1 cellular context compared by ENCODE assay signal in genomic region chr10:68526634-68527132, GRCh38.
TF ChIP-seq lines count a peak whose summit lies in the region.

No MANE protein-coding gene starts in this region.

TF ChIP-seq in K562, 482 proteins besides CTCF, POLR2A, EP300 and RAD21:
- TF ChIP-seq CHAMP1 (IDR thresholded peaks at IDR 0.05) (no peak), TEAD1 (CRISPR knock-in tag; IDR thresholded peaks at IDR 0.05) (peak in 1 of 2 experiments; percentile 82; a peak in 1 of 4 replicates), HDAC1 (IDR thresholded peaks at IDR 0.05) (no peak), FOXA3 (CRISPR knock-in tag; conservative IDR thresholded peaks at IDR 0.05 in 1 of 2, IDR thresholded peaks at IDR 0.05 in 1 of 2) (0 out of 4 replicates have a peak, but pooled peaks of 1 of the 2 experiments have one; percentile 41), ZNF263 (CRISPR knock-in tag; IDR thresholded peaks at IDR 0.05; ENCODE audit: borderline replicate concordance) (0 out of 2 replicates have a peak, but pooled peaks have one; percentile 4), NFRKB (IDR thresholded peaks at IDR 0.05; ENCODE audit: low read depth) (no peak), FOXP1 (CRISPR knock-in tag; IDR thresholded peaks at IDR 0.05) (peak; percentile 15; the same call in 1 of the 2 replicates), LEF1 (IDR thresholded peaks at IDR 0.05) (no peak), XRCC5 (IDR thresholded peaks at IDR 0.05; ENCODE audit: low read depth, low read length) (0 out of 2 replicates have a peak, but pooled peaks have one; percentile 11), TFE3 (CRISPR knock-in tag; IDR thresholded peaks at IDR 0.05) (no peak), SP1 (CRISPR knock-in tag; IDR thresholded peaks at IDR 0.05) (no peak), GATA2 (CRISPR knock-in tag; IDR thresholded peaks at IDR 0.05) (no peak)
TF ChIP-seq in K562: peak in this region for 5.
